ENCODE assay signal across 1 cellular context in the genomic region with DNA sequence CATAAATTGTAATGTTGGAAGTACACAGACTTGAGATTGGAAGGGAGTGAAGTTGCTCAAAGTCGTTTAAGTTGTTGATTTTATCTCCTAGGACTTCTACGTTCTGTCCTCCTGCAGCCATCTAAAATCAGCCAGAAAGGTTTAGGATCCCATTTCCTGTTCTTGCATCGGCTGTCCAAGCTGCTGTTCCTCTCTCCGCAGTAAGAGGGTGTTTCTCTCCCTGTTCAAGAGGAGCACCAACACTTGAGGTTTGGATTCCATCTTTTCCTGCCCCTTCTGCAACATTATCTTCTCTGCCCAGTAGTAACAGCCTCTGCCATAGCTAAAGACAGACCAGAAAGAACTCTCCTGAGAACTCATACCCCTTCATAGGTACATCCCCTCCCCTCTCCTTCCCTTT.
TF ChIP-seq lines count a peak whose summit lies in the region.

No MANE protein-coding gene starts in this region.

TF ChIP-seq in IMR-90, 13 proteins besides CTCF, POLR2A, EP300 and RAD21 (continued from another document):
- TF ChIP-seq, protein P1, sequence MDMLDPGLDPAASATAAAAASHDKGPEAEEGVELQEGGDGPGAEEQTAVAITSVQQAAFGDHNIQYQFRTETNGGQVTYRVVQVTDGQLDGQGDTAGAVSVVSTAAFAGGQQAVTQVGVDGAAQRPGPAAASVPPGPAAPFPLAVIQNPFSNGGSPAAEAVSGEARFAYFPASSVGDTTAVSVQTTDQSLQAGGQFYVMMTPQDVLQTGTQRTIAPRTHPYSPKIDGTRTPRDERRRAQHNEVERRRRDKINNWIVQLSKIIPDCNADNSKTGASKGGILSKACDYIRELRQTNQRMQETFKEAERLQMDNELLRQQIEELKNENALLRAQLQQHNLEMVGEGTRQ (IDR thresholded peaks at IDR 0.05; ENCODE audit: low read depth, low read length), result no peak
- TF ChIP-seq RCOR1 (IDR thresholded peaks at IDR 0.05; ENCODE audit: insufficient replicate concordance, low read length), result no peak
- no peak for TF ChIP-seq CHD1 (IDR thresholded peaks at IDR 0.05; ENCODE audit: low read depth, low read length)
- no peak for TF ChIP-seq FOS (IDR thresholded peaks at IDR 0.05; ENCODE audit: low read depth, low read length)
